Comparison of ENCODE assay signal across 8 cellular contexts in the genomic region with DNA sequence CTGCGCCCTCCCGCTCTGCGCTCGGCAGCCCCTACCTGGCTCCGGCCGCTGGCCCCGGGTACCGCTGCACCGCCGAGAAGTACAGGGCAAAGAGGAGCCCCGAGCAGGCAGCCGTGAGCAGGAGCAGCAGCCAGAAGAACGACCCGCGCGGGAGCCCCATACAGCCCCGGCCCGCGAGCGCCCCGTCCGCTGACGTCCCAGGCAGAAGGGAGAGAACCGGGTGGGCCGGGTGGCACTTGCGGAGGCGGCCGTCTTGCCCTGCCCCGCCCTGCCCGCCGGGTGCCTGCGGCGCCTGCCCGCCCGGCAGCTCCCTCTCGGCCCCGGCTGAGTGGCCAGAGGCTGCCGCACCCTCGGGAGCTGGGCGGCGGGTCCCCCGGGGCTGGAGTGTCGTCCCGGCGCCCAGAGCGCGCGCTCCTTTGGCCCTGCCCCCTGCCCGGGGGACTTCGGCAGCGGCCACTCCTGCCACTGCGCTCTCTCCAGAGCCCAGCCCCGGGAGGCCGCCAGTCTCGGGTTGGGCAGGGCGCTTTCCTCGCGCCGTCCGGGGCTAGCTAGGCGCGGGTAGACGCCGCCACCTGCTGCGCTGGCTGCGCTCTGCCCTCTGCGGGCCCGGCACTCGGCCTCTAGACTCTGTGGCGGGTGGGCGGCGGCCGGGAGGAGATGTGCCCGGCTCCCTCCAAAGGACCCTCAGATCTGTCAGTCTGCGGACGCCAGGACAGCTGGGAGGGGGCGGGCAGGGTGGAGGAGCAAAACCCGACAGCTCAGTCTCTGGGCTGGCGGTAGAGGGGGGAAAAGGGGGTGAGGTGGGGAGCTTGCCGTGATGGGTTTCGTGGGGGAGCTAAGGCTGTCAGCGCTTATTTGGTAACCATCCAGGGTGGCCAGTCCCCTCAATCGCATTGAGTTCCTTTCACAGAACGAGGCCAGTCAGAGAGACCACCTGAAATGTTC. TPM values are rescaled to one million over a fixed set of nuclear protein-coding genes. Genes with fewer than 3 reads are reported as not detected.
A peak's percentile ranks its signal among the peaks of the same experiment; 100 is the strongest.
DNase-seq lines count a peak whose midpoint lies in the region; ATAC-seq, FAIRE-seq and TF ChIP-seq lines count a peak whose summit lies in the region.

A gene (minus strand): TSS at position 212 of the 945 bp plus-strand sequence. CDS start 52 bp downstream, at position 160.

- H3K4me1 Mint-ChIP-seq in activated T-helper 1 cell treated with anti-CD3 and anti-CD28 coated beads, Interleukin-12 subunit alpha, Interleukin-12 subunit beta, Interleukin-2, Interleukin-4 antibody, amounts not matched to agents 30 ng/mL and 10 ng/mL and 1 ng/mL, durations not matched to agents 14 hours and 24 hours and 36 hours (ENCODE audit: low read depth), result peaks cover 5% of the 10 kb centered on the region
- H3K4me1 Mint-ChIP-seq in natural killer cell treated with Interleukin-12 subunit alpha and Interleukin-12 subunit beta and Interleukin-15 and Interleukin-18, amount 100 ng/mL, for 72 hours (ENCODE audit: low read depth in 2 of 2), result peaks cover 0 to 9% of the 10 kb centered on the region in 2 donors

- H3K27ac Mint-ChIP-seq in activated T-helper 1 cell treated with anti-CD3 and anti-CD28 coated beads, Interleukin-12 subunit alpha, Interleukin-12 subunit beta, Interleukin-2, Interleukin-4 antibody, amounts not matched to agents 30 ng/mL and 10 ng/mL and 1 ng/mL, durations not matched to agents 14 hours and 24 hours and 36 hours, result no peak within 1 kb of the TSS
- no peak within 1 kb of the TSS for H3K27ac Mint-ChIP-seq in natural killer cell treated with Interleukin-12 subunit alpha and Interleukin-12 subunit beta and Interleukin-15 and Interleukin-18, amount 100 ng/mL, for 72 hours

- FAIRE-seq in urothelium cell line (lab: Jason Lieb, UNC), result no peak

- H3K4me3 Mint-ChIP-seq in activated T-helper 1 cell treated with anti-CD3 and anti-CD28 coated beads, Interleukin-12 subunit alpha, Interleukin-12 subunit beta, Interleukin-2, Interleukin-4 antibody, amounts not matched to agents 30 ng/mL and 10 ng/mL and 1 ng/mL, durations not matched to agents 14 hours and 24 hours and 36 hours, result peak within 1 kb of the TSS; percentile 63
- peak within 1 kb of the TSS; percentile 59 for H3K4me3 Mint-ChIP-seq in natural killer cell treated with Interleukin-12 subunit alpha and Interleukin-12 subunit beta and Interleukin-15 and Interleukin-18, amount 100 ng/mL, for 72 hours

- DNase-seq in NCI-H524 (lab: John Stamatoyannopoulos, UW), result peak; percentile 55 to 73
- DNase-seq in NCI-H524 treated with DMSO at 0.1 percent for 48 hours (lab: John Stamatoyannopoulos, UW), result no peak
- DNase-seq in NCI-H226, result peak; percentile 33
- DNase-seq in activated T-helper 1 cell treated with anti-CD3 and anti-CD28 coated beads, Interleukin-12 subunit alpha, Interleukin-12 subunit beta, Interleukin-2, Interleukin-4 antibody, amounts not matched to agents 30 ng/mL and 10 ng/mL and 1 ng/mL, durations not matched to agents 14 hours and 24 hours and 36 hours (ENCODE audit: low spot score), result peak; percentile 14
- peak; percentile 56 for DNase-seq in fibroblast of villous mesenchyme (ENCODE audit: low read depth)
- DNase-seq in natural killer cell treated with Interleukin-12 subunit alpha and Interleukin-12 subunit beta and Interleukin-15 and Interleukin-18, amount 100 ng/mL, for 72 hours (ENCODE audit: low spot score), result peak; percentile 71
- no peak for DNase-seq in urothelium cell line (ENCODE audit: low spot score)

- peak; percentile 80 to 88 for ATAC-seq in natural killer cell treated with Interleukin-12 subunit alpha and Interleukin-12 subunit beta and Interleukin-15 and Interleukin-18, amount 100 ng/mL, for 72 hours
- no peak for ATAC-seq in GM19328 (IDR thresholded peaks at IDR 0.05; ENCODE audit: unreplicated experiment)

- peaks cover 82% of the 10 kb centered on the region for H3K27me3 Mint-ChIP-seq in activated T-helper 1 cell treated with anti-CD3 and anti-CD28 coated beads, Interleukin-12 subunit alpha, Interleukin-12 subunit beta, Interleukin-2, Interleukin-4 antibody, amounts not matched to agents 30 ng/mL and 10 ng/mL and 1 ng/mL, durations not matched to agents 14 hours and 24 hours and 36 hours (ENCODE audit: insufficient read depth)
- H3K27me3 Mint-ChIP-seq in natural killer cell treated with Interleukin-12 subunit alpha and Interleukin-12 subunit beta and Interleukin-15 and Interleukin-18, amount 100 ng/mL, for 72 hours, result peaks cover 31 to 32% of the 10 kb centered on the region in 2 donors

- H3K4me3 ChIP-seq in fibroblast of villous mesenchyme (ENCODE audit: low read depth, low read length), result peak within 1 kb of the TSS; percentile 62

- H3K9me3 Mint-ChIP-seq in activated T-helper 1 cell treated with anti-CD3 and anti-CD28 coated beads, Interleukin-12 subunit alpha, Interleukin-12 subunit beta, Interleukin-2, Interleukin-4 antibody, amounts not matched to agents 30 ng/mL and 10 ng/mL and 1 ng/mL, durations not matched to agents 14 hours and 24 hours and 36 hours, result no peaks in the 10 kb centered on the region
- H3K9me3 Mint-ChIP-seq in natural killer cell treated with Interleukin-12 subunit alpha and Interleukin-12 subunit beta and Interleukin-15 and Interleukin-18, amount 100 ng/mL, for 72 hours, result no peaks in the 10 kb centered on the region

- intact Hi-C loops in activated T-helper 1 cell treated with anti-CD3 and anti-CD28 coated beads, Interleukin-12 subunit alpha, Interleukin-12 subunit beta, Interleukin-2, Interleukin-4 antibody, amounts not matched to agents 30 ng/mL and 10 ng/mL and 1 ng/mL, durations not matched to agents 14 hours and 24 hours and 36 hours (cut with micrococcal nuclease), result loop anchor here (2.0 kb wide), 1 partner anchor 63 kb away; no protein-coding TSS in a partner anchor

- H3K36me3 Mint-ChIP-seq in activated T-helper 1 cell treated with anti-CD3 and anti-CD28 coated beads, Interleukin-12 subunit alpha, Interleukin-12 subunit beta, Interleukin-2, Interleukin-4 antibody, amounts not matched to agents 30 ng/mL and 10 ng/mL and 1 ng/mL, durations not matched to agents 14 hours and 24 hours and 36 hours (ENCODE audit: low read depth), result no peaks in the 10 kb centered on the region
- H3K36me3 Mint-ChIP-seq in natural killer cell treated with Interleukin-12 subunit alpha and Interleukin-12 subunit beta and Interleukin-15 and Interleukin-18, amount 100 ng/mL, for 72 hours, result no peaks in the 10 kb centered on the region

- peak; percentile 39 for TF ChIP-seq CTCF in fibroblast of villous mesenchyme (IDR thresholded peaks at IDR 0.05; ENCODE audit: insufficient read depth, low read depth, low read length)

RNA-seq across cellular contexts. Expression of the gene that starts here (rescaled TPM):
- not detected in 2 replicates for total RNA-seq in activated T-helper 1 cell treated with anti-CD3 and anti-CD28 coated beads, Interleukin-12 subunit alpha, Interleukin-12 subunit beta, Interleukin-2, Interleukin-4 antibody, amounts not matched to agents 30 ng/mL and 10 ng/mL and 1 ng/mL, durations not matched to agents 14 hours and 24 hours and 36 hours
- total RNA-seq in fibroblast of villous mesenchyme, result 0.86 and 1.9 TPM in 2 replicates
- total RNA-seq in natural killer cell treated with Interleukin-12 subunit alpha and Interleukin-12 subunit beta and Interleukin-15 and Interleukin-18, amount 100 ng/mL, for 72 hours, result under 1 TPM in 1 of 2 donors, not detected in 1; 0.62 TPM

Comparison
In these comparisons a context has a peak if more than half of its experiments do, and no peak if none do; other contexts are left out.
1. DNase-seq: peak in NCI-H524 (2 of 2), NCI-H226 (single experiment) and fibroblast of villous mesenchyme (single experiment); none in NCI-H524 treated with DMSO at 0.1 percent for 48 hours (single experiment) and urothelium cell line (single experiment).
2. Peak in DNase-seq in activated T-helper 1 cell treated with anti-CD3 and anti-CD28 coated beads, Interleukin-12 subunit alpha, Interleukin-12 subunit beta, Interleukin-2, Interleukin-4 antibody, amounts not matched to agents 30 ng/mL and 10 ng/mL and 1 ng/mL, durations not matched to agents 14 hours and 24 hours and 36 hours; RNA of the gene not detected or under 1 TPM.
3. Peak in DNase-seq and ATAC-seq in natural killer cell treated with Interleukin-12 subunit alpha and Interleukin-12 subunit beta and Interleukin-15 and Interleukin-18, amount 100 ng/mL, for 72 hours; RNA of the gene not detected or under 1 TPM.